Comparison of ENCODE assay signal across 8 cellular contexts in genomic region chr11:36510567-36511020, GRCh38. TPM values are rescaled to one million over a fixed set of nuclear protein-coding genes. Genes with fewer than 3 reads are reported as not detected.
DNase-seq lines count a peak whose midpoint lies in the region; ATAC-seq, FAIRE-seq and TF ChIP-seq lines count a peak whose summit lies in the region.

No MANE protein-coding gene starts in this region.

- DNase-seq in CD4-positive, alpha-beta T cell: no peak
- DNase-seq in SK-N-SH (no peak), fibroblast of pulmonary artery (ENCODE audit: low read depth) (peak; percentile 43), pancreas (no peak), NCI-H1694 treated with DMSO at 0.1 percent for 48 hours (lab: John Stamatoyannopoulos, UW) (no peak)
- DNase-seq in activated effector memory CD4-positive, alpha-beta T cell treated with Interleukin-2 at 50 U/mL for 16 hours: no peak

- CTCF ChIA-PET in CD4-positive, alpha-beta T cell (lab: Charles Lee): interaction anchor here (1.0 to 3.3 kb wide), 7 partner anchors 9 to 218 kb away, joined by 3 to 29 read pairs (median 6); no protein-coding TSS in a partner anchor
- CTCF ChIA-PET in SK-N-SH (lab: Yijun Ruan, JAX): interaction anchor here (0.6 to 3.5 kb wide), 27 partner anchors 9 to 945 kb away, joined by 3 to 21 read pairs (median 4); no protein-coding TSS in a partner anchor

- H3K4me1 ChIP-seq in SK-N-SH (ENCODE audit: control insufficient read depth in 1 of 2, insufficient read depth in 2 of 2, low read depth in 1 of 2, low read length in 1 of 2): peaks cover 3 to 11% of the 10 kb centered on the region in 2 experiments
- H3K4me1 ChIP-seq in pancreas: peaks cover 0 to 17% (median 5%) of the 10 kb centered on the region in 3 donors

- ATAC-seq in CD4-positive, alpha-beta T cell (ENCODE audit: poor library complexity): no peak
- ATAC-seq in GM21423 (IDR thresholded peaks at IDR 0.05; ENCODE audit: unreplicated experiment) (peak; percentile 13), pancreas (peak; percentile 11 to 21 (median 13)), HG02588 (IDR thresholded peaks at IDR 0.05; ENCODE audit: unreplicated experiment) (no peak)

- FAIRE-seq in pancreas (lab: Jason Lieb, UNC): no peak

- TF ChIP-seq EP300 in SK-N-SH (IDR thresholded peaks at IDR 0.05; ENCODE audit: borderline replicate concordance in 1 of 2, low read depth in 1 of 2, low read length in 1 of 2): no peak

- peak overlapping the region; percentile 95 to 97 for H3K4me3 ChIP-seq in SK-N-SH (ENCODE audit: low read depth in 2 of 2, low read length in 1 of 2)
- H3K4me3 ChIP-seq in fibroblast of pulmonary artery (replicated peaks; ENCODE audit: low read depth, low read length): peak overlapping the region; percentile 82
- peak overlapping the region; percentile 77 to 96 (median 88) for H3K4me3 ChIP-seq in pancreas

- H3K27ac Mint-ChIP-seq in CD4-positive, alpha-beta T cell: peak overlapping the region; percentile 84

- 25% methylated on average over 11 of the region's 11 CpGs for WGBS in SK-N-SH (ENCODE audit: low lambda C conversion rate)
- WGBS in pancreas, 2 donors: 4 to 5% methylated on average over 11 of the region's 11 CpGs

- peak overlapping the region; percentile 85 for H3K9ac ChIP-seq in SK-N-SH

- peaks cover 12% of the 10 kb centered on the region for H3K27me3 Mint-ChIP-seq in CD4-positive, alpha-beta T cell

- H3K27ac ChIP-seq in CD4-positive, alpha-beta T cell (ENCODE audit: low read depth, low read length): no peak overlapping the region
- peak overlapping the region; percentile 86 to 94 for H3K27ac ChIP-seq in SK-N-SH (ENCODE audit: low read depth in 2 of 2, low read length in 1 of 2)
- peak overlapping the region; percentile 91 to 94 (median 92) for H3K27ac ChIP-seq in pancreas

- H3F3A ChIP-seq in SK-N-SH (replicated peaks; ENCODE audit: insufficient read depth): peaks cover 17% of the 10 kb centered on the region

- H3K79me2 ChIP-seq in SK-N-SH (ENCODE audit: insufficient read depth): peaks cover 34% of the 10 kb centered on the region

- peak overlapping the region; percentile 93 for H2AFZ ChIP-seq in SK-N-SH (ENCODE audit: low read depth)

- POLR2A ChIA-PET in CD4-positive, alpha-beta T cell (lab: Charles Lee): interaction anchor here (1.4 to 2.6 kb wide), 3 partner anchors 18 to 221 kb away, joined by 4 to 12 read pairs (median 6); partner anchors contain the start of gene COMMD9
- POLR2A ChIA-PET in SK-N-SH (lab: Yijun Ruan, JAX): interaction anchor here (0.6 to 1.0 kb wide), 3 partner anchors 54 to 236 kb away, joined by 3 to 5 read pairs (median 3); no protein-coding TSS in a partner anchor

- H3K4me2 ChIP-seq in SK-N-SH: peak overlapping the region; percentile 76

- peaks cover 36% of the 10 kb centered on the region for H3K4me1 Mint-ChIP-seq in CD4-positive, alpha-beta T cell (ENCODE audit: low read depth)

- peaks cover 3% of the 10 kb centered on the region for H3K27me3 ChIP-seq in CD4-positive, alpha-beta T cell (ENCODE audit: control insufficient read depth, insufficient read depth, low read length)
- H3K27me3 ChIP-seq in SK-N-SH (ENCODE audit: insufficient read depth): no peaks in the 10 kb centered on the region
- no peaks in the 10 kb centered on the region for H3K27me3 ChIP-seq in pancreas

- intact Hi-C loops in CD4-positive, alpha-beta T cell (cut with DNase I, micrococcal nuclease): loop anchor here in 1 of 2 experiments (2.0 to 5.0 kb wide), 2 partner anchors 218 to 848 kb away; partner anchors contain the start of gene TRIM44
- intact Hi-C loops in pancreas (cut with DNase I): no loop called here

- peak overlapping the region; percentile 99 for H3K4me3 Mint-ChIP-seq in CD4-positive, alpha-beta T cell

- no peaks in the 10 kb centered on the region for H3K9me3 Mint-ChIP-seq in CD4-positive, alpha-beta T cell

- no peak for TF ChIP-seq RAD21 in SK-N-SH (IDR thresholded peaks at IDR 0.05; ENCODE audit: low read length)

- peaks cover 24% of the 10 kb centered on the region for H4K20me1 ChIP-seq in SK-N-SH (ENCODE audit: insufficient read depth)

- peaks cover 19% of the 10 kb centered on the region for H3K36me3 Mint-ChIP-seq in CD4-positive, alpha-beta T cell (ENCODE audit: low read depth)

- TF ChIP-seq CTCF in CD4-positive, alpha-beta T cell (IDR thresholded peaks at IDR 0.05): no peak
- TF ChIP-seq CTCF in SK-N-SH (IDR thresholded peaks at IDR 0.05) (no peak), fibroblast of pulmonary artery (IDR thresholded peaks at IDR 0.05; ENCODE audit: low read length, missing control alignments) (no peak), pancreas (IDR thresholded peaks at IDR 0.05) (no peak)

- no peaks in the 10 kb centered on the region for H3K9me2 ChIP-seq in SK-N-SH

- peaks cover 0 to 4% of the 10 kb centered on the region in 2 experiments for H3K36me3 ChIP-seq in SK-N-SH (replicated peaks in 1 of 2; ENCODE audit: control insufficient read depth in 1 of 2, insufficient read depth in 2 of 2, low read length in 1 of 2)
- H3K36me3 ChIP-seq in pancreas: no peaks in the 10 kb centered on the region

- H3K9me3 ChIP-seq in CD4-positive, alpha-beta T cell (ENCODE audit: control insufficient read depth, low read length): no peaks in the 10 kb centered on the region
- no peaks in the 10 kb centered on the region for H3K9me3 ChIP-seq in SK-N-SH
- no peaks in the 10 kb centered on the region for H3K9me3 ChIP-seq in pancreas

TF ChIP-seq in SK-N-SH, 30 proteins besides CTCF, POLR2A, EP300 and RAD21 (continues in another document):
- TF ChIP-seq RCOR1 (IDR thresholded peaks at IDR 0.05; ENCODE audit: low read length) (no peak), NRF1 (IDR thresholded peaks at IDR 0.05; ENCODE audit: low read depth, low read length) (no peak), JUND (IDR thresholded peaks at IDR 0.05) (no peak), SIN3A (IDR thresholded peaks at IDR 0.05; ENCODE audit: borderline replicate concordance, low read depth, low read length) (no peak), NFIC (IDR thresholded peaks at IDR 0.05; ENCODE audit: borderline replicate concordance) (no peak), SMC3 (IDR thresholded peaks at IDR 0.05; ENCODE audit: low read depth, low read length) (no peak), REST (IDR thresholded peaks at IDR 0.05; ENCODE audit: low read depth, low read length) (no peak), MEF2A (IDR thresholded peaks at IDR 0.05; ENCODE audit: borderline replicate concordance, low read depth) (no peak)
- TF ChIP-seq, protein P1, sequence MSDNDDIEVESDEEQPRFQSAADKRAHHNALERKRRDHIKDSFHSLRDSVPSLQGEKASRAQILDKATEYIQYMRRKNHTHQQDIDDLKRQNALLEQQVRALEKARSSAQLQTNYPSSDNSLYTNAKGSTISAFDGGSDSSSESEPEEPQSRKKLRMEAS (IDR thresholded peaks at IDR 0.05; ENCODE audit: low read depth): no peak; the same call in 1 of the 2 replicates
- TF ChIP-seq, protein P2, sequence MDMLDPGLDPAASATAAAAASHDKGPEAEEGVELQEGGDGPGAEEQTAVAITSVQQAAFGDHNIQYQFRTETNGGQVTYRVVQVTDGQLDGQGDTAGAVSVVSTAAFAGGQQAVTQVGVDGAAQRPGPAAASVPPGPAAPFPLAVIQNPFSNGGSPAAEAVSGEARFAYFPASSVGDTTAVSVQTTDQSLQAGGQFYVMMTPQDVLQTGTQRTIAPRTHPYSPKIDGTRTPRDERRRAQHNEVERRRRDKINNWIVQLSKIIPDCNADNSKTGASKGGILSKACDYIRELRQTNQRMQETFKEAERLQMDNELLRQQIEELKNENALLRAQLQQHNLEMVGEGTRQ (IDR thresholded peaks at IDR 0.05; ENCODE audit: borderline replicate concordance, low read depth, low read length): no peak

RNA-seq across cellular contexts. Expression of gene TRAF6, which starts 0.5 kb away (rescaled TPM):
- 10 to 100 TPM; 27.9 to 29.0 TPM for total RNA-seq in CD4-positive, alpha-beta T cell
- polyA plus RNA-seq in SK-N-SH (2012; rRNA removed) (4.3 and 5.1 TPM in 2 replicates), pancreas (1 to 10 TPM; 1.2 to 3.4 TPM)
- 4.3 and 4.6 TPM in 2 replicates for polyA plus RNA-seq in SK-N-SH (2012; cell fraction: cytosol; rRNA removed)
- polyA plus RNA-seq in SK-N-SH (2012; cell fraction: nucleus; rRNA removed): 4.5 and 7.4 TPM in 2 replicates
- 1 to 10 TPM; 5.0 to 9.5 (median 6.1) TPM for total RNA-seq in pancreas

RNA-seq across cellular contexts. Expression of gene RAG1, which starts 57.2 kb away (rescaled TPM):
- total RNA-seq in CD4-positive, alpha-beta T cell: under 1 TPM in 1 of 2 experiments, not detected in 1; 0.22 TPM
- polyA plus RNA-seq in SK-N-SH (2012; rRNA removed): 0.08 TPM in 2 replicates
- 0.23 and 0.28 TPM in 2 replicates for polyA plus RNA-seq in SK-N-SH (2012; cell fraction: cytosol; rRNA removed)
- 0.11 and 0.19 TPM in 2 replicates for polyA plus RNA-seq in SK-N-SH (2012; cell fraction: nucleus; rRNA removed)
- total RNA-seq in pancreas: under 1 TPM; 0.13 to 0.81 (median 0.64) TPM
- polyA plus RNA-seq in pancreas: under 1 TPM; 0.26 to 0.34 TPM

Comparison
In these comparisons a context has a peak if more than half of its experiments do, and no peak if none do; other contexts are left out.
1. ATAC-seq: peak in GM21423 (single experiment) and pancreas (4 of 4); none in CD4-positive, alpha-beta T cell (single experiment) and HG02588 (single experiment).
2. Peak in every context shown above with its lines, with median percentiles within 50 percentile points of each other: H3K4me3 ChIP-seq.